In genomic region chr10:21194510-21194993, GRCh38 we compare ENCODE assay signal across 11 cellular contexts.
A peak's percentile ranks its signal among the peaks of the same experiment; 100 is the strongest.
DNase-seq lines count a peak whose midpoint lies in the region; ATAC-seq, FAIRE-seq and TF ChIP-seq lines count a peak whose summit lies in the region.
"Had no signal": no experiment of that assay in that cellular context is flagged by ENCODE, and none has a peak within 500 bp of the region (broad histone marks: within the 10 kb centered on the region; RNA-seq: fewer than 3 reads in every experiment).

No MANE protein-coding gene starts in this region.

- ATAC-seq in heart left ventricle, result peak; percentile 69 to 80 (median 74)
- ATAC-seq: activated CD4-positive, alpha-beta T cell treated with anti-CD3 and anti-CD28 coated beads for 36 hours had no signal

- H3K27ac Mint-ChIP-seq in T-helper 2 cell treated with Interferon-gamma antibody and Interleukin-4, amounts not matched to agents 5 μg/mL and 100 μg/mL, for 36 hours, result no peak overlapping the region
- H3K27ac Mint-ChIP-seq: activated CD4-positive, alpha-beta T cell treated with anti-CD3 and anti-CD28 coated beads for 36 hours had no signal

- H3K4me1 ChIP-seq in SJCRH30, result peaks cover 6% of the 10 kb centered on the region; the same call in 1 of the 2 replicates
- peaks cover 0 to 6% (median 0%) of the 10 kb centered on the region in 12 donors for H3K4me1 ChIP-seq in heart left ventricle
- no peaks in the 10 kb centered on the region for H3K4me1 ChIP-seq in small intestine (ENCODE audit: control insufficient read depth in 2 of 2, insufficient read depth in 1 of 2, low read depth in 1 of 2, low read length in 1 of 2)

- H3K27me3 ChIP-seq in SJCRH30 (no peaks in the 10 kb centered on the region), heart left ventricle (no peaks in the 10 kb centered on the region), small intestine (ENCODE audit: control insufficient read depth in 2 of 2, insufficient read depth in 2 of 2, low read length in 2 of 2) (no peaks in the 10 kb centered on the region)

- intact Hi-C loops in heart left ventricle (cut with DNase I), result no loop called here

- H3K4me3 ChIP-seq in SJCRH30, result no peak overlapping the region
- H3K4me3 ChIP-seq in heart left ventricle, result no peak overlapping the region
- no peak overlapping the region for H3K4me3 ChIP-seq in small intestine (ENCODE audit: low read depth in 1 of 2, low read length in 2 of 2)

- no peaks in the 10 kb centered on the region for H3K4me1 Mint-ChIP-seq in T-helper 2 cell treated with Interferon-gamma antibody and Interleukin-4, amounts not matched to agents 5 μg/mL and 100 μg/mL, for 36 hours (ENCODE audit: low read depth)
- H3K4me1 Mint-ChIP-seq: activated CD4-positive, alpha-beta T cell treated with anti-CD3 and anti-CD28 coated beads for 36 hours had no signal

- no peaks in the 10 kb centered on the region; the same call in 1 of the 2 replicates for H3K9me3 ChIP-seq in SJCRH30 (replicated peaks)
- peaks cover 0 to 20% (median 15%) of the 10 kb centered on the region in 12 donors for H3K9me3 ChIP-seq in heart left ventricle
- H3K9me3 ChIP-seq in small intestine (ENCODE audit: control insufficient read depth, low read depth), result peaks cover 3% of the 10 kb centered on the region

- H3K27ac ChIP-seq in SJCRH30 (no peak overlapping the region), heart left ventricle (no peak overlapping the region), small intestine (ENCODE audit: low read depth in 1 of 2, low read length in 1 of 2) (no peak overlapping the region)

- no peaks in the 10 kb centered on the region for H3K27me3 Mint-ChIP-seq in T-helper 2 cell treated with Interferon-gamma antibody and Interleukin-4, amounts not matched to agents 5 μg/mL and 100 μg/mL, for 36 hours (ENCODE audit: low read depth)

- H3K36me3 ChIP-seq in SJCRH30, result no peaks in the 10 kb centered on the region
- no peaks in the 10 kb centered on the region for H3K36me3 ChIP-seq in heart left ventricle
- no peaks in the 10 kb centered on the region for H3K36me3 ChIP-seq in small intestine (ENCODE audit: control insufficient read depth in 2 of 2, insufficient read depth in 2 of 2, low read length in 2 of 2)

- WGBS in heart left ventricle, 4 donors, result 36 to 53% (median 45%) methylated on average over 5 of the region's 5 CpGs
- 7 to 28% (median 12%) methylated on average over 5 of the region's 5 CpGs for WGBS in small intestine, 3 donors

- DNase-seq in NCI-H2107 treated with DMSO at 0.1 percent for 48 hours (lab: John Stamatoyannopoulos, UW; ENCODE audit: unreplicated experiment) (peak; percentile 24), NCI-H2107 (lab: John Stamatoyannopoulos, UW) (no peak), SJCRH30 (peak; percentile 43 to 67), heart left ventricle (peak in 3 of 5 donors; percentile 16 to 28 (median 27)), small intestine (peak; percentile 79), GM19238 (ENCODE audit: insufficient read length, low spot score) (no peak)
- no peak for DNase-seq in T-helper 2 cell treated with Interferon-gamma antibody and Interleukin-4, amounts not matched to agents 5 μg/mL and 100 μg/mL, for 36 hours (ENCODE audit: low spot score)
- DNase-seq in activated naive CD4-positive, alpha-beta T cell treated with Interleukin-2 at 50 U/mL for 16 hours, result no peak
- DNase-seq: activated CD4-positive, alpha-beta T cell treated with anti-CD3 and anti-CD28 coated beads for 36 hours; NCI-H187 treated with DMSO at 0.1 percent for 48 hours had no signal

- no peaks in the 10 kb centered on the region for H3K36me3 Mint-ChIP-seq in T-helper 2 cell treated with Interferon-gamma antibody and Interleukin-4, amounts not matched to agents 5 μg/mL and 100 μg/mL, for 36 hours (ENCODE audit: low read depth)
- H3K36me3 Mint-ChIP-seq: brain had no signal

- no peak overlapping the region for H3K4me3 Mint-ChIP-seq in T-helper 2 cell treated with Interferon-gamma antibody and Interleukin-4, amounts not matched to agents 5 μg/mL and 100 μg/mL, for 36 hours
- H3K4me3 Mint-ChIP-seq: activated CD4-positive, alpha-beta T cell treated with anti-CD3 and anti-CD28 coated beads for 36 hours; brain had no signal

- no peak for FAIRE-seq in small intestine (lab: Jason Lieb, UNC)

- H3K9me3 Mint-ChIP-seq in T-helper 2 cell treated with Interferon-gamma antibody and Interleukin-4, amounts not matched to agents 5 μg/mL and 100 μg/mL, for 36 hours, result peaks cover 18% of the 10 kb centered on the region

- no peak for TF ChIP-seq POLR2A in heart left ventricle (IDR thresholded peaks at IDR 0.05)

- TF ChIP-seq CTCF in heart left ventricle (IDR thresholded peaks at IDR 0.05), result no peak

Comparison
In these comparisons a context has a peak if more than half of its experiments do, and no peak if none do; other contexts are left out.
1. DNase-seq: peak in NCI-H2107 treated with DMSO at 0.1 percent for 48 hours (single experiment), SJCRH30 (2 of 2), heart left ventricle (3 of 5) and small intestine (single experiment); none in NCI-H2107 (single experiment), T-helper 2 cell treated with Interferon-gamma antibody and Interleukin-4, amounts not matched to agents 5 μg/mL and 100 μg/mL, for 36 hours (single experiment), activated naive CD4-positive, alpha-beta T cell treated with Interleukin-2 at 50 U/mL for 16 hours (single experiment) and GM19238 (single experiment).